In the genomic region with DNA sequence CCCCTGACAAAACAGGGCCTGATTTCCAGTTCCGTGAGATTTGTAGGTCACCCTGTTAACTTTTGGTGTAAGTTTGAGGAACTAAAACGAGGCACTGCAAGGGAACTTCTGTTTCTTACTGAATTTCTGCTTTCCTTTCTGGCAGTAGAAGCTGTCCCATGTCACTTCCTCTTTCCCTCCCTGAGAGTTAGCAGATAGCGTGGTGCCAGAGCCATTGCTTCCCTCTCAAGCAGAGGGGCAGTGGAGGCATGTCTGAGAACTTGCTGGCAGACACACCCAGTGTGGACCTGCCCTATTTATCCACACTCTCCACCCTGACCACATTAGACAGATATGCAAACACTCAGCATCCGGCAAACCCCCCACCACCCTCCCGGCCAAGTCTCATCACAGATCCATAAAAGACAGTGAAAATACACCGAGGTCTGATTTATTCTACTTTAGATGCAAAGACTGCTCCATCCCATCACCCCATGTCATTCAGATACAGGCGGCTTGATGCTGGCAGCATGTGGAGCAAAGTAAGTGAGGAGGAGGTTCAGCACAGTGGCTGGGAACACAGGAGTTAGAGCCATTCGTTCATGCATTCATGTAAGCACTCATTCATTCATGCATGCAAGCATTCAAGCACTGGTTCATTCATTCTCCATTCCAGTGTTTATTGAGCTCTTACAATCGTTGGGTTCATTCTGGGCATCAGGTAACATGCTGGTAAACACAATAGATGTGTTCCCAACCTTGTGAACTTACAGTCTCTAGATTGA, we compare ENCODE assay signal across 8 cellular contexts.
DNase-seq lines count a peak whose midpoint lies in the region; ATAC-seq and TF ChIP-seq lines count a peak whose summit lies in the region.

No MANE protein-coding gene starts in this region.

- POLR2A ChIA-PET in CD8-positive, alpha-beta memory T cell (lab: Charles Lee) = no interaction called here

- ATAC-seq in GM18498 (IDR thresholded peaks at IDR 0.05; ENCODE audit: unreplicated experiment) (peak; percentile 94), GM21529 (IDR thresholded peaks at IDR 0.05; ENCODE audit: unreplicated experiment) (peak; percentile 89)
- peak; percentile 19 for ATAC-seq in central memory CD8-positive, alpha-beta T cell (replicated peaks; ENCODE audit: extremely low read depth, poor library complexity, severe bottlenecking)
- no peak for ATAC-seq in stimulated activated effector memory CD8-positive, alpha-beta T cell treated with anti-CD3 and anti-CD28 coated beads, Interleukin-12 subunit alpha, Interleukin-12 subunit beta, amount 100 ng/mL, for 72 hours

- H3K27me3 Mint-ChIP-seq in central memory CD8-positive, alpha-beta T cell = peaks cover 29% of the 10 kb centered on the region
- peaks cover 6 to 13% of the 10 kb centered on the region in 2 donors for H3K27me3 Mint-ChIP-seq in CD8-positive, alpha-beta memory T cell
- H3K27me3 Mint-ChIP-seq in glutamatergic neuron (ENCODE audit: unreplicated experiment) = no peaks in the 10 kb centered on the region

- H3K9me3 ChIP-seq in CD8-positive, alpha-beta memory T cell (ENCODE audit: low read length) = no peaks in the 10 kb centered on the region

- no peak overlapping the region for H3K27ac Mint-ChIP-seq in central memory CD8-positive, alpha-beta T cell (ENCODE audit: low read depth)
- H3K27ac Mint-ChIP-seq in stimulated activated effector memory CD8-positive, alpha-beta T cell treated with anti-CD3 and anti-CD28 coated beads, Interleukin-12 subunit alpha, Interleukin-12 subunit beta, amount 100 ng/mL, for 72 hours = peak overlapping the region; percentile 14
- no peak overlapping the region for H3K27ac Mint-ChIP-seq in CD8-positive, alpha-beta memory T cell
- no peak overlapping the region for H3K27ac Mint-ChIP-seq in glutamatergic neuron (ENCODE audit: unreplicated experiment)

- no peak for TF ChIP-seq CTCF in glutamatergic neuron (IDR thresholded peaks at IDR 0.05; ENCODE audit: partially characterized antibody, unreplicated experiment)

- in situ Hi-C loops in KBM-7 (cut with MboI; ENCODE audit: low pct_unique_long_range_greater_than_20kb, low sequenced_read_pairs) = no loop called here

- DNase-seq in KBM-7 (peak; percentile 96), NCI-H226 (no peak), glutamatergic neuron (no peak)
- no peak for DNase-seq in central memory CD8-positive, alpha-beta T cell (ENCODE audit: low spot score in 2 of 2)
- DNase-seq in stimulated activated effector memory CD8-positive, alpha-beta T cell treated with anti-CD3 and anti-CD28 coated beads, Interleukin-12 subunit alpha, Interleukin-12 subunit beta, amount 100 ng/mL, for 72 hours (ENCODE audit: low spot score in 2 of 2) = no peak
- DNase-seq in CD8-positive, alpha-beta memory T cell = no peak

- no peaks in the 10 kb centered on the region for H3K9me3 Mint-ChIP-seq in central memory CD8-positive, alpha-beta T cell
- H3K9me3 Mint-ChIP-seq in stimulated activated effector memory CD8-positive, alpha-beta T cell treated with anti-CD3 and anti-CD28 coated beads, Interleukin-12 subunit alpha, Interleukin-12 subunit beta, amount 100 ng/mL, for 72 hours = no peaks in the 10 kb centered on the region
- H3K9me3 Mint-ChIP-seq in CD8-positive, alpha-beta memory T cell = no peaks in the 10 kb centered on the region
- peaks cover 2% of the 10 kb centered on the region for H3K9me3 Mint-ChIP-seq in glutamatergic neuron (ENCODE audit: unreplicated experiment)

- no peak overlapping the region for H3K27ac ChIP-seq in CD8-positive, alpha-beta memory T cell (ENCODE audit: low read depth, low read length)

- no peak overlapping the region for H3K4me3 ChIP-seq in CD8-positive, alpha-beta memory T cell (ENCODE audit: low read length)

- H3K4me3 Mint-ChIP-seq in central memory CD8-positive, alpha-beta T cell = no peak overlapping the region
- H3K4me3 Mint-ChIP-seq in stimulated activated effector memory CD8-positive, alpha-beta T cell treated with anti-CD3 and anti-CD28 coated beads, Interleukin-12 subunit alpha, Interleukin-12 subunit beta, amount 100 ng/mL, for 72 hours = no peak overlapping the region
- no peak overlapping the region for H3K4me3 Mint-ChIP-seq in CD8-positive, alpha-beta memory T cell
- H3K4me3 Mint-ChIP-seq in glutamatergic neuron (ENCODE audit: unreplicated experiment) = no peak overlapping the region

- H3K4me1 Mint-ChIP-seq in central memory CD8-positive, alpha-beta T cell = no peaks in the 10 kb centered on the region
- peaks cover 43% of the 10 kb centered on the region for H3K4me1 Mint-ChIP-seq in stimulated activated effector memory CD8-positive, alpha-beta T cell treated with anti-CD3 and anti-CD28 coated beads, Interleukin-12 subunit alpha, Interleukin-12 subunit beta, amount 100 ng/mL, for 72 hours
- peaks cover 4 to 10% (median 5%) of the 10 kb centered on the region in 3 donors for H3K4me1 Mint-ChIP-seq in CD8-positive, alpha-beta memory T cell
- no peaks in the 10 kb centered on the region for H3K4me1 Mint-ChIP-seq in glutamatergic neuron (ENCODE audit: low read depth, unreplicated experiment)

- no peaks in the 10 kb centered on the region for H3K36me3 ChIP-seq in CD8-positive, alpha-beta memory T cell (ENCODE audit: insufficient read depth, low read length)

- peaks cover 5% of the 10 kb centered on the region for H3K4me1 ChIP-seq in CD8-positive, alpha-beta memory T cell (ENCODE audit: insufficient read depth, low read length)

- H3K27me3 ChIP-seq in CD8-positive, alpha-beta memory T cell (ENCODE audit: insufficient read depth, low read length, poor library complexity, severe bottlenecking) = no peaks in the 10 kb centered on the region

- CTCF ChIA-PET in CD8-positive, alpha-beta memory T cell (lab: Charles Lee) = no interaction called here

- H3K36me3 Mint-ChIP-seq in central memory CD8-positive, alpha-beta T cell (ENCODE audit: insufficient read depth) = no peaks in the 10 kb centered on the region
- H3K36me3 Mint-ChIP-seq in stimulated activated effector memory CD8-positive, alpha-beta T cell treated with anti-CD3 and anti-CD28 coated beads, Interleukin-12 subunit alpha, Interleukin-12 subunit beta, amount 100 ng/mL, for 72 hours = no peaks in the 10 kb centered on the region
- no peaks in the 10 kb centered on the region for H3K36me3 Mint-ChIP-seq in CD8-positive, alpha-beta memory T cell
- peaks cover 4% of the 10 kb centered on the region for H3K36me3 Mint-ChIP-seq in glutamatergic neuron (ENCODE audit: unreplicated experiment)
